In the genomic region with DNA sequence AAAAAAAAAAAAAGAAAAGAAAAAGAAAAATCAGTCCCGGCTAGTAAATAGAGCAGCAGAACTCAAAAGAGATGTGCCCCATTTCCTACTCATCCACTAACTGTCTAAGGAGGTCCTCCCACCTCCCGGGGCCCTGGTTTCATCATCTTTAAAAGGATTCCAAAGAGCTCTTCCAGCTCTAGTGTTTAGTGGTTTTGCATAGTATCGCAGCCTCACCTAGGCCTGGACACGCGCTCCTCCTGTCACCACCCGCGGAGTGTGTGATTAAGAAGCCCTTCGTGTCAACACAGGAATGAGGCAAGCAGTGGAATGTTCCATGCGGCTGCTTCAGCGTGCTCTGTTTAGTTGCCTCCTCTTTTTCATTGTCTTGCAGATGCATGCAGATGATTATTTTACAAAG, we compare ENCODE assay signal across 1 cellular context.
TF ChIP-seq lines count a peak whose summit lies in the region.

No MANE protein-coding gene starts in this region.

TF ChIP-seq in HepG2, 621 proteins besides CTCF, POLR2A, EP300 and RAD21 (continued from another document):
- TF ChIP-seq ATF7 (IDR thresholded peaks at IDR 0.05), result no peak
- no peak for TF ChIP-seq ATF7 (CRISPR knock-in tag; IDR thresholded peaks at IDR 0.05)
